25 cellular contexts compared by ENCODE assay signal in the genomic region with DNA sequence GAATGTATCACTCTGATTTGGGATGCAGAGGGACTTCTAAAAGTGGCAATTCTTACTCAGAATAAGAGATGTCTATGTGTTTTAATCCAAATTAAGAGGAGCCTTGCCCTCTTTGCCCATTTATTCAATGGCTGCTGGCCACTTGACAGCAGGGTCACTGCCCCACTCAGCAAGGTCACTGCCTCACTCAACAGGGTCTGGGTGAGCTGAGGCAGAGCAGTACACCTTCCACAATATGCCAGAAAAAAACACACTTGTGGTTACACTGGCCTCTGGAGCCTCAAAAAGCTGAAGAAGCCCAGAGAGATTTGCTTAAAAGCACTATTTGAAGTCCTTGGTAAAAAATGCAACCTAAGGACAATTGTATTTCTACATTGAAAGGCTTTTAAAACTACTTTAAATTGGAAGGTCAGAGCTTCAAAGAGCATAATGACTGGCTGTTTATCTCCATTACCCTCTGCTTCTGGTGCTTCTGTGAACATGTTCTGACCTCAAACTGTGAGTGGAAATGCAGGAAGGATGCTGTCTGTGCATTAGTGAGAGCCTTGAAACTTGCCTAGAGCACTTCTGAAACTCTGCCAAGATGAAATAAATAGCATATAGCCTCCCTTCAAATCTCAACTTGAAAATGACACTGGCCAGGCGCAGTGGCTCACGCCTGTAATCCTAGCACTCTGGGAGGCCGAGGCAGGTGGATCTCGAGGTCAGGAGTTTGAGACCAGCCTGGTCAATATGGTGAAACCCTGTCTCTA. TPM values are rescaled to one million over a fixed set of nuclear protein-coding genes. Genes with fewer than 3 reads are reported as not detected.
DNase-seq lines count a peak whose midpoint lies in the region; ATAC-seq and TF ChIP-seq lines count a peak whose summit lies in the region.
"Had no signal": no experiment of that assay in that cellular context is flagged by ENCODE, and none has a peak within 500 bp of the region (broad histone marks: within the 10 kb centered on the region; RNA-seq: fewer than 3 reads in every experiment).

No MANE protein-coding gene starts in this region.

- DNase-seq in left cardiac atrium (no peak), heart right ventricle (no peak), NCI-H2227 (lab: John Stamatoyannopoulos, UW; ENCODE audit: unreplicated experiment) (peak; percentile 85), spleen (no peak), HuH-7 (ENCODE audit: low spot score) (no peak), mesenteric fat pad (ENCODE audit: low spot score) (no peak)
- DNase-seq: activated CD4-positive, alpha-beta memory T cell treated with anti-CD3 and anti-CD28 coated beads, Interleukin-2, amount 10 ng/mL, durations not matched to agents 7 days and 5 days; activated CD4-positive, alpha-beta T cell treated with anti-CD3 and anti-CD28 coated beads for 1 hour; activated CD8-positive, alpha-beta memory T cell treated with anti-CD3 and anti-CD28 coated beads, Interleukin-2, amount 50 U/mL, for 48 hours; activated naive CD4-positive, alpha-beta T cell treated with Interleukin-2 at 50 U/mL for 16 hours; CD4-positive, CD25-positive, alpha-beta regulatory T cell; effector memory CD8-positive, alpha-beta T cell; erythroblast; glutamatergic neuron; kidney; lower lobe of right lung; natural killer cell; NCI-H1436; NCI-H524; stimulated activated naive B cell treated with anti-CD40 and anti-IgM and Interleukin-4, amounts not matched to agents 10 μg/mL and 1 μg/mL and 100 μg/mL, for 72 hours had no signal

- H3K4me3 ChIP-seq in heart right ventricle (no peak overlapping the region), spleen (no peak overlapping the region)
- H3K4me3 ChIP-seq: GM12878, lower lobe of right lung, upper lobe of left lung had no signal

- H3K27me3 ChIP-seq in heart right ventricle (peaks cover 0 to 3% (median 0%) of the 10 kb centered on the region in 7 donors), spleen (replicated peaks in 1 of 7) (peaks cover 0 to 49% (median 7%) of the 10 kb centered on the region in 7 donors)
- H3K27me3 ChIP-seq: upper lobe of left lung had no signal

- 45 to 55% methylated on average over 4 of the region's 4 CpGs for WGBS in heart right ventricle, 2 donors
- WGBS in spleen, 5 donors: 58 to 87% (median 64%) methylated on average over 4 of the region's 4 CpGs

- no peaks in the 10 kb centered on the region for H3K9me3 ChIP-seq in heart right ventricle
- H3K9me3 ChIP-seq in spleen: no peaks in the 10 kb centered on the region
- H3K9me3 ChIP-seq: lower lobe of right lung, upper lobe of left lung had no signal

- ATAC-seq in left cardiac atrium (peak; percentile 40 to 63), heart right ventricle (no peak), SK-N-SH treated with all-trans-retinoic acid at 6 μM for 48 hours (peak; percentile 54; the same call in 1 of the 3 replicates), GM21367 (IDR thresholded peaks at IDR 0.05; ENCODE audit: unreplicated experiment) (no peak)
- ATAC-seq: effector memory CD8-positive, alpha-beta T cell; GM12878; lower lobe of right lung; natural killer cell; stimulated activated naive B cell treated with anti-CD40 and anti-IgM and Interleukin-4, amounts not matched to agents 10 μg/mL and 1 μg/mL and 100 μg/mL, for 72 hours had no signal

- TF ChIP-seq CTCF in heart right ventricle (IDR thresholded peaks at IDR 0.05): no peak
- TF ChIP-seq CTCF in spleen (IDR thresholded peaks at IDR 0.05 in 8 of 11, conservative IDR thresholded peaks at IDR 0.05 in 3 of 11): no peak

- no peak for TF ChIP-seq POLR2A in spleen (IDR thresholded peaks at IDR 0.05)

- intact Hi-C loops in left cardiac atrium (cut with DNase I) (no loop called here), heart right ventricle (cut with DNase I) (no loop called here), spleen (cut with DNase I; ENCODE audit: low total_unique reads) (no loop called here)

- peak overlapping the region in 4 of 10 donors; percentile 1 to 35 (median 8) for H3K27ac ChIP-seq in heart right ventricle
- H3K27ac ChIP-seq in spleen: peak overlapping the region in 1 of 8 donors; percentile 5
- H3K27ac ChIP-seq: lower lobe of right lung, upper lobe of left lung had no signal

- no peaks in the 10 kb centered on the region for H3K36me3 ChIP-seq in heart right ventricle
- no peaks in the 10 kb centered on the region for H3K36me3 ChIP-seq in spleen
- H3K36me3 ChIP-seq: lower lobe of right lung, upper lobe of left lung had no signal

- H3K4me1 ChIP-seq in heart right ventricle: peaks cover 0 to 13% (median 0%) of the 10 kb centered on the region in 9 donors
- peaks cover 0 to 12% (median 0%) of the 10 kb centered on the region in 6 donors for H3K4me1 ChIP-seq in spleen
- H3K4me1 ChIP-seq: lower lobe of right lung, upper lobe of left lung had no signal

TF ChIP-seq in SK-N-SH treated with all-trans-retinoic acid at 6 μM for 48 hours, 23 proteins besides CTCF, POLR2A, EP300 and RAD21:
- TF ChIP-seq TCF4 (CRISPR knock-in tag; IDR thresholded peaks at IDR 0.05; ENCODE audit: borderline replicate concordance): peak; percentile 78; the same call in 1 of the 2 replicates
- TF ChIP-seq, protein P1, sequence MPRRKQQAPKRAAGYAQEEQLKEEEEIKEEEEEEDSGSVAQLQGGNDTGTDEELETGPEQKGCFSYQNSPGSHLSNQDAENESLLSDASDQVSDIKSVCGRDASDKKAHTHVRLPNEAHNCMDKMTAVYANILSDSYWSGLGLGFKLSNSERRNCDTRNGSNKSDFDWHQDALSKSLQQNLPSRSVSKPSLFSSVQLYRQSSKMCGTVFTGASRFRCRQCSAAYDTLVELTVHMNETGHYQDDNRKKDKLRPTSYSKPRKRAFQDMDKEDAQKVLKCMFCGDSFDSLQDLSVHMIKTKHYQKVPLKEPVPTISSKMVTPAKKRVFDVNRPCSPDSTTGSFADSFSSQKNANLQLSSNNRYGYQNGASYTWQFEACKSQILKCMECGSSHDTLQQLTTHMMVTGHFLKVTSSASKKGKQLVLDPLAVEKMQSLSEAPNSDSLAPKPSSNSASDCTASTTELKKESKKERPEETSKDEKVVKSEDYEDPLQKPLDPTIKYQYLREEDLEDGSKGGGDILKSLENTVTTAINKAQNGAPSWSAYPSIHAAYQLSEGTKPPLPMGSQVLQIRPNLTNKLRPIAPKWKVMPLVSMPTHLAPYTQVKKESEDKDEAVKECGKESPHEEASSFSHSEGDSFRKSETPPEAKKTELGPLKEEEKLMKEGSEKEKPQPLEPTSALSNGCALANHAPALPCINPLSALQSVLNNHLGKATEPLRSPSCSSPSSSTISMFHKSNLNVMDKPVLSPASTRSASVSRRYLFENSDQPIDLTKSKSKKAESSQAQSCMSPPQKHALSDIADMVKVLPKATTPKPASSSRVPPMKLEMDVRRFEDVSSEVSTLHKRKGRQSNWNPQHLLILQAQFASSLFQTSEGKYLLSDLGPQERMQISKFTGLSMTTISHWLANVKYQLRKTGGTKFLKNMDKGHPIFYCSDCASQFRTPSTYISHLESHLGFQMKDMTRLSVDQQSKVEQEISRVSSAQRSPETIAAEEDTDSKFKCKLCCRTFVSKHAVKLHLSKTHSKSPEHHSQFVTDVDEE (CRISPR knock-in tag; IDR thresholded peaks at IDR 0.05): peak; percentile 86
- TF ChIP-seq ZNF70 (CRISPR knock-in tag; IDR thresholded peaks at IDR 0.05): peak; percentile 58; the same call in 1 of the 2 replicates
- peak; percentile 34; the same call in 1 of the 2 replicates for TF ChIP-seq ISL1 (CRISPR knock-in tag; IDR thresholded peaks at IDR 0.05)
- TF ChIP-seq, protein P2, sequence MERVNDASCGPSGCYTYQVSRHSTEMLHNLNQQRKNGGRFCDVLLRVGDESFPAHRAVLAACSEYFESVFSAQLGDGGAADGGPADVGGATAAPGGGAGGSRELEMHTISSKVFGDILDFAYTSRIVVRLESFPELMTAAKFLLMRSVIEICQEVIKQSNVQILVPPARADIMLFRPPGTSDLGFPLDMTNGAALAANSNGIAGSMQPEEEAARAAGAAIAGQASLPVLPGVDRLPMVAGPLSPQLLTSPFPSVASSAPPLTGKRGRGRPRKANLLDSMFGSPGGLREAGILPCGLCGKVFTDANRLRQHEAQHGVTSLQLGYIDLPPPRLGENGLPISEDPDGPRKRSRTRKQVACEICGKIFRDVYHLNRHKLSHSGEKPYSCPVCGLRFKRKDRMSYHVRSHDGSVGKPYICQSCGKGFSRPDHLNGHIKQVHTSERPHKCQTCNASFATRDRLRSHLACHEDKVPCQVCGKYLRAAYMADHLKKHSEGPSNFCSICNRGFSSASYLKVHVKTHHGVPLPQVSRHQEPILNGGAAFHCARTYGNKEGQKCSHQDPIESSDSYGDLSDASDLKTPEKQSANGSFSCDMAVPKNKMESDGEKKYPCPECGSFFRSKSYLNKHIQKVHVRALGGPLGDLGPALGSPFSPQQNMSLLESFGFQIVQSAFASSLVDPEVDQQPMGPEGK (CRISPR knock-in tag; IDR thresholded peaks at IDR 0.05; ENCODE audit: borderline replicate concordance): no peak
- peak; percentile 91 for TF ChIP-seq SNAI2 (CRISPR knock-in tag; IDR thresholded peaks at IDR 0.05)
- TF ChIP-seq OSR1 (CRISPR knock-in tag; IDR thresholded peaks at IDR 0.05): no peak
- no peak for TF ChIP-seq ESRRG (CRISPR knock-in tag; IDR thresholded peaks at IDR 0.05)
- no peak for TF ChIP-seq CSDC2 (CRISPR knock-in tag; IDR thresholded peaks at IDR 0.05)
- TF ChIP-seq, protein P3, sequence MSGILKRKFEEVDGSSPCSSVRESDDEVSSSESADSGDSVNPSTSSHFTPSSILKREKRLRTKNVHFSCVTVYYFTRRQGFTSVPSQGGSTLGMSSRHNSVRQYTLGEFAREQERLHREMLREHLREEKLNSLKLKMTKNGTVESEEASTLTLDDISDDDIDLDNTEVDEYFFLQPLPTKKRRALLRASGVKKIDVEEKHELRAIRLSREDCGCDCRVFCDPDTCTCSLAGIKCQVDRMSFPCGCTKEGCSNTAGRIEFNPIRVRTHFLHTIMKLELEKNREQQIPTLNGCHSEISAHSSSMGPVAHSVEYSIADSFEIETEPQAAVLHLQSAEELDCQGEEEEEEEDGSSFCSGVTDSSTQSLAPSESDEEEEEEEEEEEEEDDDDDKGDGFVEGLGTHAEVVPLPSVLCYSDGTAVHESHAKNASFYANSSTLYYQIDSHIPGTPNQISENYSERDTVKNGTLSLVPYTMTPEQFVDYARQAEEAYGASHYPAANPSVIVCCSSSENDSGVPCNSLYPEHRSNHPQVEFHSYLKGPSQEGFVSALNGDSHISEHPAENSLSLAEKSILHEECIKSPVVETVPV (CRISPR knock-in tag; IDR thresholded peaks at IDR 0.05): no peak
- no peak for TF ChIP-seq TOX (CRISPR knock-in tag; IDR thresholded peaks at IDR 0.05; ENCODE audit: borderline replicate concordance)

RNA-seq across cellular contexts. Expression of a gene that starts 35.1 kb away (rescaled TPM):
- 1 to 10 TPM; 1.8 to 3.8 TPM for total RNA-seq in left cardiac atrium
- 10 to 100 TPM in 3 of 10 donors, 1 to 10 TPM in 7; 4.4 to 15.4 (median 7.7) TPM for total RNA-seq in heart right ventricle
- 1 to 10 TPM; 1.1 to 6.7 TPM for polyA plus RNA-seq in heart right ventricle
- total RNA-seq in spleen: 1 to 10 TPM in 2 of 7 donors, under 1 TPM in 5; 0.17 to 1.5 (median 0.72) TPM
- polyA plus RNA-seq in spleen: under 1 TPM; 0.57 to 0.61 (median 0.58) TPM
- total RNA-seq in mesenteric fat pad: 1.4 TPM
- total RNA-seq: activated CD4-positive, alpha-beta memory T cell treated with anti-CD3 and anti-CD28 coated beads, Interleukin-2, amount 10 ng/mL, durations not matched to agents 7 days and 5 days; activated T-helper 1 cell treated with anti-CD3 and anti-CD28 coated beads, Interleukin-12 subunit alpha, Interleukin-12 subunit beta, Interleukin-2, Interleukin-4 antibody, amounts not matched to agents 30 ng/mL and 10 ng/mL and 1 ng/mL, durations not matched to agents 14 hours and 24 hours and 36 hours; CD4-positive, CD25-positive, alpha-beta regulatory T cell; natural killer cell had no signal
- polyA plus RNA-seq: CD4-positive, CD25-positive, alpha-beta regulatory T cell had no signal

Comparison
In these comparisons a context has a peak if more than half of its experiments do, and no peak if none do; other contexts are left out.
1. ATAC-seq: peak in left cardiac atrium (2 of 2) and SK-N-SH treated with all-trans-retinoic acid at 6 μM for 48 hours (single experiment); none in heart right ventricle (0 of 8) and GM21367 (single experiment).